Comparison of ENCODE assay signal across 1 cellular context in the genomic region with DNA sequence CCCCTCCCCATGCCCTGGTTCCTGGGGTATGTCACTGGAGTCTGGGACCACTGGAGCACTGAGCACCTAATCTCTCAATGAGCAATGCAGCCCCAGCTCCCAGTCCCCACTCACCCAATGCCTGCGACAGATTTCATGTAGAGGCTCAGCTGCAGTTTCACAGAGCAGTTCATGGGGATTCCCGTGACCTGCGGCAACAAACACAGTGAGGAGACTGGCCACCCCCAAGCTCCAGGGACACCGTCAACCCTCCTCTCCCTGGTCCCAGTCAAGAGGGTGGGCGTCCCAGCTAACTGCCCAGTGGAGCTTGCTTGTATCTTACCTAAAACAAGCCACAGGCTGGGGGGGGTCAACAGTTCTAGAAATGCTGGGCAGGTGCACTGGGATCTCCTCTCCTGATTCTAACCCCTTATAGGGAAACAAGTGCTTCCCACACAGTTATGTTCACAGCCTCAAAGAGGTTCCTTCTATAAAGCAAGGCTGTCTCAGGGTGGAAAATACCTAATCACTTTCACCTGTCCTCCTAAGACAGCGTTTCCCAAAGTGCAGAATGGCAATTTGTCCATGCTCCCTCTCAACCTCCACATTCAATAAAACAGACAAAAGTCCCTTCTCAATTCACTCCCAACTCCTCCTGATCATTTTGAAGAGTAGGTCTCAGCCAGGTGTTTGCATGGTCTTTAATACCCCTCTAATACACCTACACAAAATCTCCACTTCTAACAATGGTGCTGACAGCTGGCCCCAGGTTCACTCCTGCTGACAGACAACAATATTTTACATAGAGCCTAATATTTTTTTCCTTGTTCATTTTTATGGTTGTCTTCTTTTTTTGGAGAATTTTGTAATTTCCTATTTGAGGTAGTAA.
TF ChIP-seq lines count a peak whose summit lies in the region.

No MANE protein-coding gene starts in this region.

TF ChIP-seq in GM12878, 131 proteins besides CTCF, POLR2A, EP300 and RAD21 (continued from another document):
- TF ChIP-seq, protein P1, sequence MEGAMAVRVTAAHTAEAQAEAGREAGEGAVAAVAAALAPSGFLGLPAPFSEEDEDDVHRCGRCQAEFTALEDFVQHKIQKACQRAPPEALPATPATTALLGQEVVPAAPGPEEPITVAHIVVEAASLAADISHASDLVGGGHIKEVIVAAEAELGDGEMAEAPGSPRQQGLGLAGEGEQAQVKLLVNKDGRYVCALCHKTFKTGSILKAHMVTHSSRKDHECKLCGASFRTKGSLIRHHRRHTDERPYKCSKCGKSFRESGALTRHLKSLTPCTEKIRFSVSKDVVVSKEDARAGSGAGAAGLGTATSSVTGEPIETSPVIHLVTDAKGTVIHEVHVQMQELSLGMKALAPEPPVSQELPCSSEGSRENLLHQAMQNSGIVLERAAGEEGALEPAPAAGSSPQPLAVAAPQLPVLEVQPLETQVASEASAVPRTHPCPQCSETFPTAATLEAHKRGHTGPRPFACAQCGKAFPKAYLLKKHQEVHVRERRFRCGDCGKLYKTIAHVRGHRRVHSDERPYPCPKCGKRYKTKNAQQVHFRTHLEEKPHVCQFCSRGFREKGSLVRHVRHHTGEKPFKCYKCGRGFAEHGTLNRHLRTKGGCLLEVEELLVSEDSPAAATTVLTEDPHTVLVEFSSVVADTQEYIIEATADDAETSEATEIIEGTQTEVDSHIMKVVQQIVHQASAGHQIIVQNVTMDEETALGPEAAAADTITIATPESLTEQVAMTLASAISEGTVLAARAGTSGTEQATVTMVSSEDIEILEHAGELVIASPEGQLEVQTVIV (IDR thresholded peaks at IDR 0.05; ENCODE audit: borderline replicate concordance, partially characterized antibody): no peak
- TF ChIP-seq BACH1 (IDR thresholded peaks at IDR 0.05; ENCODE audit: borderline replicate concordance) (no peak), EED (IDR thresholded peaks at IDR 0.05; ENCODE audit: low read depth) (peak; percentile 57; the same call in 1 of the 2 replicates), HCFC1 (IDR thresholded peaks at IDR 0.05; ENCODE audit: low read length) (no peak), POLR2AphosphoS2 (IDR thresholded peaks at IDR 0.05; ENCODE audit: low read depth, low read length) (no peak), PML (IDR thresholded peaks at IDR 0.05; ENCODE audit: low read length) (no peak), TCF7 (IDR thresholded peaks at IDR 0.05; ENCODE audit: borderline replicate concordance) (no peak), SREBF2 (IDR thresholded peaks at IDR 0.05; ENCODE audit: low read length) (no peak), ZSCAN29 (IDR thresholded peaks at IDR 0.05) (no peak), CHD1 (IDR thresholded peaks at IDR 0.05; ENCODE audit: low read depth, low read length) (no peak), USF1 (IDR thresholded peaks at IDR 0.05; ENCODE audit: borderline replicate concordance, extremely low read length, insufficient read depth, low read depth, low read length) (no peak), MAX (IDR thresholded peaks at IDR 0.05; ENCODE audit: low read depth, low read length) (peak; percentile 32; the same call in 1 of the 2 replicates), POLR2AphosphoS5 (IDR thresholded peaks at IDR 0.05; ENCODE audit: low read length) (peak; percentile 67), RFX5 (IDR thresholded peaks at IDR 0.05; ENCODE audit: low read depth, low read length) (no peak), ZBED1 (IDR thresholded peaks at IDR 0.05; ENCODE audit: borderline replicate concordance) (no peak), SREBF1 (IDR thresholded peaks at IDR 0.05; ENCODE audit: low read length) (no peak), HDAC6 (IDR thresholded peaks at IDR 0.05; ENCODE audit: unreplicated experiment) (no peak), REST (IDR thresholded peaks at IDR 0.05; ENCODE audit: low read depth, low read length) (no peak), FOXM1 (IDR thresholded peaks at IDR 0.05; ENCODE audit: low read depth, low read length) (peak; percentile 20; the same call in 1 of the 2 replicates), SUZ12 (IDR thresholded peaks at IDR 0.05; ENCODE audit: unreplicated experiment) (no peak), TCF12 (IDR thresholded peaks at IDR 0.05; ENCODE audit: low read depth, low read length) (peak; percentile 56; the same call in 1 of the 2 replicates), EZH2 (IDR thresholded peaks at IDR 0.05; ENCODE audit: borderline replicate concordance, control insufficient read depth, low read depth, low read length) (no peak), MTA3 (IDR thresholded peaks at IDR 0.05; ENCODE audit: borderline replicate concordance, low read length) (no peak), POU2F2 (IDR thresholded peaks at IDR 0.05; ENCODE audit: borderline replicate concordance, low read depth, low read length) (0 out of 3 replicates have a peak, but pooled peaks have one; percentile 4), IKZF2 (IDR thresholded peaks at IDR 0.05) (peak; percentile 63 to 71; a peak in 3 of 4 replicates), NBN (IDR thresholded peaks at IDR 0.05) (no peak), YY1 (IDR thresholded peaks at IDR 0.05; ENCODE audit: low read depth, low read length) (0 out of 2 replicates have a peak, but pooled peaks have one; percentile 28), ZNF622 (IDR thresholded peaks at IDR 0.05) (no peak), SMAD5 (IDR thresholded peaks at IDR 0.05; ENCODE audit: low read depth) (no peak), E2F8 (IDR thresholded peaks at IDR 0.05; ENCODE audit: low read depth, partially characterized antibody) (no peak), CBX5 (IDR thresholded peaks at IDR 0.05; ENCODE audit: low read depth) (no peak), IKZF1 (conservative IDR thresholded peaks at IDR 0.05) (peak; percentile 78), YBX1 (IDR thresholded peaks at IDR 0.05) (no peak), NR2C1 (IDR thresholded peaks at IDR 0.05) (no peak), BMI1 (IDR thresholded peaks at IDR 0.05; ENCODE audit: borderline replicate concordance) (no peak), JUND (IDR thresholded peaks at IDR 0.05; ENCODE audit: low read depth, low read length) (no peak), ZNF217 (IDR thresholded peaks at IDR 0.05) (peak; percentile 23; the same call in 1 of the 2 replicates)
- TF ChIP-seq, protein P2, sequence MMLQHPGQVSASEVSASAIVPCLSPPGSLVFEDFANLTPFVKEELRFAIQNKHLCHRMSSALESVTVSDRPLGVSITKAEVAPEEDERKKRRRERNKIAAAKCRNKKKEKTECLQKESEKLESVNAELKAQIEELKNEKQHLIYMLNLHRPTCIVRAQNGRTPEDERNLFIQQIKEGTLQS (IDR thresholded peaks at IDR 0.05; ENCODE audit: borderline replicate concordance, extremely low read depth, low read depth, low read length): no peak
- TF ChIP-seq, protein P3, sequence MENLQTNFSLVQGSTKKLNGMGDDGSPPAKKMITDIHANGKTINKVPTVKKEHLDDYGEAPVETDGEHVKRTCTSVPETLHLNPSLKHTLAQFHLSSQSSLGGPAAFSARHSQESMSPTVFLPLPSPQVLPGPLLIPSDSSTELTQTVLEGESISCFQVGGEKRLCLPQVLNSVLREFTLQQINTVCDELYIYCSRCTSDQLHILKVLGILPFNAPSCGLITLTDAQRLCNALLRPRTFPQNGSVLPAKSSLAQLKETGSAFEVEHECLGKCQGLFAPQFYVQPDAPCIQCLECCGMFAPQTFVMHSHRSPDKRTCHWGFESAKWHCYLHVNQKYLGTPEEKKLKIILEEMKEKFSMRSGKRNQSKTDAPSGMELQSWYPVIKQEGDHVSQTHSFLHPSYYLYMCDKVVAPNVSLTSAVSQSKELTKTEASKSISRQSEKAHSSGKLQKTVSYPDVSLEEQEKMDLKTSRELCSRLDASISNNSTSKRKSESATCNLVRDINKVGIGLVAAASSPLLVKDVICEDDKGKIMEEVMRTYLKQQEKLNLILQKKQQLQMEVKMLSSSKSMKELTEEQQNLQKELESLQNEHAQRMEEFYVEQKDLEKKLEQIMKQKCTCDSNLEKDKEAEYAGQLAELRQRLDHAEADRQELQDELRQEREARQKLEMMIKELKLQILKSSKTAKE (IDR thresholded peaks at IDR 0.05; ENCODE audit: low read depth, poor library complexity, severe bottlenecking): no peak
- TF ChIP-seq, protein P4, sequence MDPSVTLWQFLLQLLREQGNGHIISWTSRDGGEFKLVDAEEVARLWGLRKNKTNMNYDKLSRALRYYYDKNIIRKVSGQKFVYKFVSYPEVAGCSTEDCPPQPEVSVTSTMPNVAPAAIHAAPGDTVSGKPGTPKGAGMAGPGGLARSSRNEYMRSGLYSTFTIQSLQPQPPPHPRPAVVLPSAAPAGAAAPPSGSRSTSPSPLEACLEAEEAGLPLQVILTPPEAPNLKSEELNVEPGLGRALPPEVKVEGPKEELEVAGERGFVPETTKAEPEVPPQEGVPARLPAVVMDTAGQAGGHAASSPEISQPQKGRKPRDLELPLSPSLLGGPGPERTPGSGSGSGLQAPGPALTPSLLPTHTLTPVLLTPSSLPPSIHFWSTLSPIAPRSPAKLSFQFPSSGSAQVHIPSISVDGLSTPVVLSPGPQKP (IDR thresholded peaks at IDR 0.05; ENCODE audit: low read depth, low read length): no peak
